Comparison of ENCODE assay signal across 11 cellular contexts in the genomic region with DNA sequence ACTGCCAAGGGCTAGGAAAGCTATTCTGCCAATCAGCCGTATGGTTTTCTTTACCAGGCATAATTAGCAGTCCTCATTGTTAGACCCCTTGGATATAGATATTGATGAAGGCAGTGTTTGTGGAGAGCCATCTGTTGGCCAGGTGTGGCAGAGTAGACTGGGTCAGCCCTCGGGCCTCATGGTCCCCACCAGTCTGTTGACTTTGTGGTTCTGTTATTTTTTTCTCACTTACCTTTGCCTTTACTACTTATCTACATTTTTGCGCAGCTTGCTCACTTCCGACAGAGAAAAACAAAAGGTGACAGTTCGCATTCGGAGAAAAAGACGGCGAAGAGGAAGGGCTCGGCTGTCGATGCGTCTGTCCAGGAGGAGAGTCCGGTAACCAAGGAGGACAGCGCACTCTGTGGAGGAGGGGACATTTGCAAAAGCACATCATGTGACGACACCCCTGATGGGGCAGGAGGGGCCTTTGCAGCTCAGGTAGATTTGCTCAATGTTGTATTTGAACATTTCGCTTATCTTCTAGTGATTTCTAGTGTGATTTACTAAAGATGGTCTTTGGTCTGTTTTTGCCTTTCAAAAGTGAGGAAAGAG. TPM values are rescaled to one million over a fixed set of nuclear protein-coding genes. Genes with fewer than 3 reads are reported as not detected.
DNase-seq lines count a peak whose midpoint lies in the region; ATAC-seq, FAIRE-seq and TF ChIP-seq lines count a peak whose summit lies in the region.
"Had no signal": no experiment of that assay in that cellular context is flagged by ENCODE, and none has a peak within 500 bp of the region (broad histone marks: within the 10 kb centered on the region; RNA-seq: fewer than 3 reads in every experiment).

No MANE protein-coding gene starts in this region.

- no peaks in the 10 kb centered on the region for H3K27me3 ChIP-seq in MG63
- no peaks in the 10 kb centered on the region for H3K27me3 ChIP-seq in GM12878 (replicated peaks in 1 of 2; ENCODE audit: control insufficient read depth in 2 of 2, insufficient read depth in 2 of 2, low read length in 1 of 2)
- no peaks in the 10 kb centered on the region for H3K27me3 ChIP-seq in osteoblast (ENCODE audit: insufficient read depth, low read length)
- H3K27me3 ChIP-seq: heart left ventricle, ovary had no signal

- H3K4me1 ChIP-seq in GM12878 (ENCODE audit: control insufficient read depth, insufficient read depth, low read length), result peaks cover 3% of the 10 kb centered on the region
- H3K4me1 ChIP-seq in osteoblast (ENCODE audit: insufficient read depth, low read length), result peaks cover 22% of the 10 kb centered on the region

- no peak overlapping the region for H2AFZ ChIP-seq in GM12878 (ENCODE audit: control insufficient read depth, low read depth, low read length)
- H2AFZ ChIP-seq in osteoblast (ENCODE audit: low read length), result no peak overlapping the region

- WGBS in GM12878 (ENCODE audit: insufficient coverage, insufficient replicate concordance, low lambda C conversion rate, missing lambda C conversion rate), result 90% methylated on average over 15 of the region's 15 CpGs

- no peak for TF ChIP-seq RAD21 in GM12878 (IDR thresholded peaks at IDR 0.05; ENCODE audit: insufficient read depth, low read depth, low read length)

- DNase-seq in NCI-H1417 (lab: John Stamatoyannopoulos, UW) (peak in 2 of 3 experiments; percentile 19 to 70), NCI-H1417 treated with DMSO at 0.1 percent for 48 hours (lab: John Stamatoyannopoulos, UW) (no peak), MG63 (no peak), GM12878 (ENCODE audit: low read depth, low spot score) (no peak), osteoblast (ENCODE audit: insufficient read length, low spot score, missing footprints) (peak; percentile 52), HPDE6-E6E7 (ENCODE audit: extremely low spot score) (no peak), NCI-H2171 (lab: John Stamatoyannopoulos, UW) (no peak)
- DNase-seq in stimulated activated CD4-positive, alpha-beta T cell treated with anti-CD3 and anti-CD28 coated beads, Interleukin-4, amount 100 ng/mL, for 24 hours, result no peak
- DNase-seq: aorta, heart left ventricle, ovary had no signal

- SMC1A ChIA-PET in GM12878 (lab: Charles Lee; ENCODE audit: uncharacterized antibody, unreplicated experiment), result interaction anchor here (0.7 to 1.7 kb wide), 17 partner anchors 9 to 183 kb away, joined by 3 to 12 read pairs (median 4); a partner anchor contains a TSS

- no peak for TF ChIP-seq POLR2A in GM12878 (IDR thresholded peaks at IDR 0.05; ENCODE audit: low read depth, low read length)

- RAD21 ChIA-PET in GM12878 (lab: Charles Lee; ENCODE audit: unreplicated experiment), result interaction anchor here (0.7 to 2.6 kb wide), 10 partner anchors 12 to 282 kb away, joined by 3 to 17 read pairs (median 4); a partner anchor contains a TSS

- FAIRE-seq in GM12878 (lab: Jason Lieb, UNC), result no peak

- H3K79me2 ChIP-seq in GM12878 (ENCODE audit: control insufficient read depth, insufficient read depth, low read length), result peaks cover 47% of the 10 kb centered on the region
- H3K79me2 ChIP-seq in osteoblast (ENCODE audit: insufficient read depth, low read length), result peaks cover 75% of the 10 kb centered on the region

- H3K27ac ChIP-seq in GM12878 (ENCODE audit: control insufficient read depth, insufficient read depth) (no peak overlapping the region), osteoblast (ENCODE audit: low read depth, low read length) (no peak overlapping the region)

- in situ Hi-C loops in GM12878 (cut with MboI), result no loop called here

- H3K36me3 ChIP-seq in MG63 (peaks cover 70% of the 10 kb centered on the region), GM12878 (ENCODE audit: control insufficient read depth in 2 of 2, insufficient read depth in 2 of 2, low read length in 1 of 2) (peaks cover 2 to 7% of the 10 kb centered on the region in 2 experiments), osteoblast (ENCODE audit: insufficient read depth, low read length) (peaks cover 20% of the 10 kb centered on the region)
- H3K36me3 ChIP-seq: ovary had no signal

- TF ChIP-seq CTCF in GM12878 (IDR thresholded peaks at IDR 0.05 in 2 of 3, conservative IDR thresholded peaks at IDR 0.05 in 1 of 3; ENCODE audit: control insufficient read depth in 2 of 3, extremely low read depth in 1 of 3, insufficient read depth in 1 of 3, low read depth in 3 of 3, low read length in 3 of 3) (peak in 2 of 3 experiments; percentile 7 to 25; a peak in 2 of 6 replicates), osteoblast (IDR thresholded peaks at IDR 0.05; ENCODE audit: extremely low read depth, low read depth, low read length) (no peak)

- CTCF ChIA-PET in GM12878 (lab: Yijun Ruan, JAX), result interaction anchor here (0.8 to 1.9 kb wide), 18 partner anchors 12 to 356 kb away, joined by 3 to 23 read pairs (median 5); a partner anchor contains a TSS

- no peaks in the 10 kb centered on the region for H3K9me3 ChIP-seq in MG63
- no peaks in the 10 kb centered on the region for H3K9me3 ChIP-seq in GM12878 (replicated peaks; ENCODE audit: control insufficient read depth, insufficient read depth, low read length)
- H3K9me3 ChIP-seq in osteoblast (ENCODE audit: low read depth, low read length), result no peaks in the 10 kb centered on the region
- H3K9me3 ChIP-seq: heart left ventricle, ovary had no signal

- peak overlapping the region; percentile 62; the same call in 1 of the 2 replicates for H3K4me2 ChIP-seq in GM12878 (ENCODE audit: control insufficient read depth, insufficient read depth)
- H3K4me2 ChIP-seq in osteoblast (ENCODE audit: insufficient read depth, low read length), result no peak overlapping the region

- TSS peak; percentile 62 for BruUV-seq in GM12878 (replicated peaks; lab: Mats Ljungman, UMichigan)

- POLR2A ChIA-PET in GM12878 (lab: Charles Lee), result interaction anchor here (1.1 to 1.4 kb wide), 3 partner anchors 43 to 132 kb away, joined by 7 read pairs; a partner anchor contains a TSS

- intact Hi-C loops in GM12878 (cut with micrococcal nuclease; ENCODE audit: unreplicated experiment), result no loop called here

- no peak overlapping the region for H3K9ac ChIP-seq in GM12878 (ENCODE audit: control insufficient read depth, insufficient read depth, low read length)

- H4K20me1 ChIP-seq in GM12878 (ENCODE audit: control insufficient read depth, insufficient read depth) (no peaks in the 10 kb centered on the region), osteoblast (ENCODE audit: insufficient read depth, low read length) (peaks cover 3% of the 10 kb centered on the region)

- no peak for TF ChIP-seq EP300 in GM12878 (IDR thresholded peaks at IDR 0.05; ENCODE audit: borderline replicate concordance in 1 of 2, control insufficient read depth in 1 of 2, low read depth in 2 of 2, low read length in 2 of 2)

- peak overlapping the region; percentile 99 for H3K4me3 ChIP-seq in MG63
- 0 out of 2 replicates have a peak overlapping the region, but pooled peaks have one; percentile 36 for H3K4me3 ChIP-seq in GM12878
- H3K4me3 ChIP-seq in osteoblast (ENCODE audit: insufficient read depth, low read length), result no peak overlapping the region
- H3K4me3 ChIP-seq: ovary had no signal

- no peak for ATAC-seq in GM12878
- ATAC-seq: heart left ventricle had no signal

RNA-seq across cellular contexts. Expression of a gene that starts 2.3 kb away (rescaled TPM):
- 51.7 and 57.0 TPM in 2 replicates for total RNA-seq in MG63 (2014; rRNA removed; shearing (Covaris generic); ENCODE audit: low replicate concordance)
- 102 and 117 TPM in 2 replicates for total RNA-seq in GM12878 (2013; cell fraction: nucleolus; rRNA removed)
- total RNA-seq in GM12878 (2014; rRNA removed) (21.9 and 22.1 TPM in 2 replicates), GM12878 (2014; rRNA removed; fragmentation: Illumina TruSeq; extraction: Trizol) (15.3 and 17.1 TPM in 2 replicates), GM12878 (2021) (33.0 and 35.4 TPM in 2 replicates), osteoblast (19.2 and 23.0 TPM in 2 replicates)
- polyA plus RNA-seq in GM12878 (2011; ENCODE audit: low read depth), result 19.1 TPM
- polyA plus RNA-seq in GM12878 (2011; rRNA removed) (11.3 and 11.5 TPM in 2 replicates), GM12878 (2014; fragmentation: Illumina TruSeq; extraction: Trizol) (7.4 and 18.9 TPM in 2 replicates), GM12878 (2014; fragmentation: Nextera tagmentation; extraction: Ambion mirVana) (1 to 10 TPM; 2.9 to 6.0 TPM), GM12878 (2014; rRNA removed) (25.4 and 35.1 TPM in 2 replicates), GM12878 (2016; fragmentation: Nextera tagmentation; extraction: Ambion mirVana) (10 to 100 TPM; 39.2 to 39.6 TPM)
- 10.0 and 12.0 TPM in 2 replicates for polyA plus RNA-seq in GM12878 (2011; cell fraction: cytosol; rRNA removed)
- 65.9 and 71.0 TPM in 2 replicates for polyA plus RNA-seq in GM12878 (2011; cell fraction: nucleus; rRNA removed)
- 16.9 and 23.8 TPM in 2 replicates for polyA plus RNA-seq in GM12878 (2012)
- polyA minus RNA-seq in GM12878 (2011; rRNA and poly(A)+ RNA removed), result 40.6 and 78.3 TPM in 2 replicates
- polyA minus RNA-seq in GM12878 (2011; cell fraction: cytosol; rRNA and poly(A)+ RNA removed), result 10.3 and 13.7 TPM in 2 replicates
- polyA minus RNA-seq in GM12878 (2011; cell fraction: nucleus; rRNA and poly(A)+ RNA removed), result 19.9 and 39.3 TPM in 2 replicates

RNA-seq across cellular contexts. Expression of a gene that starts 2.5 kb away (rescaled TPM):
- total RNA-seq in MG63 (2014; rRNA removed; shearing (Covaris generic); ENCODE audit: low replicate concordance), result 3.0 and 4.7 TPM in 2 replicates
- total RNA-seq in GM12878 (2013; cell fraction: nucleolus; rRNA removed), result 39.5 and 45.3 TPM in 2 replicates
- total RNA-seq in GM12878 (2014; rRNA removed), result 14.4 and 16.2 TPM in 2 replicates
- 6.7 and 7.3 TPM in 2 replicates for total RNA-seq in GM12878 (2014; rRNA removed; fragmentation: Illumina TruSeq; extraction: Trizol)
- total RNA-seq in GM12878 (2021), result 17.9 and 22.3 TPM in 2 replicates
- polyA plus RNA-seq in GM12878 (2011; ENCODE audit: low read depth), result 1.8 TPM
- 4.9 and 6.4 TPM in 2 replicates for polyA plus RNA-seq in GM12878 (2011; rRNA removed)
- polyA plus RNA-seq in GM12878 (2011; cell fraction: cytosol; rRNA removed), result 9.2 and 14.2 TPM in 2 replicates
- polyA plus RNA-seq in GM12878 (2011; cell fraction: nucleus; rRNA removed), result 50.5 and 63.4 TPM in 2 replicates
- polyA plus RNA-seq in GM12878 (2012), result 7.9 and 9.3 TPM in 2 replicates
- 1.3 and 6.7 TPM in 2 replicates for polyA plus RNA-seq in GM12878 (2014; fragmentation: Illumina TruSeq; extraction: Trizol)
- polyA plus RNA-seq in GM12878 (2014; fragmentation: Nextera tagmentation; extraction: Ambion mirVana), result 1 to 10 TPM; 1.1 TPM
- 21.6 and 28.2 TPM in 2 replicates for polyA plus RNA-seq in GM12878 (2014; rRNA removed)
- polyA plus RNA-seq in GM12878 (2016; fragmentation: Nextera tagmentation; extraction: Ambion mirVana), result 10 to 100 TPM; 18.8 to 20.2 TPM
- 9.7 and 17.1 TPM in 2 replicates for polyA minus RNA-seq in GM12878 (2011; rRNA and poly(A)+ RNA removed)
- 4.8 and 5.9 TPM in 2 replicates for polyA minus RNA-seq in GM12878 (2011; cell fraction: cytosol; rRNA and poly(A)+ RNA removed)
- 22.1 and 38.8 TPM in 2 replicates for polyA minus RNA-seq in GM12878 (2011; cell fraction: nucleus; rRNA and poly(A)+ RNA removed)
- total RNA-seq in osteoblast, result 2.2 and 3.2 TPM in 2 replicates

RNA-seq across cellular contexts. Expression of a gene that starts 40.1 kb away (rescaled TPM):
- total RNA-seq in MG63 (2014; rRNA removed; shearing (Covaris generic); ENCODE audit: low replicate concordance), result 42.8 and 55.8 TPM in 2 replicates
- total RNA-seq in GM12878 (2013; cell fraction: nucleolus; rRNA removed), result 26.3 and 29.9 TPM in 2 replicates
- total RNA-seq in GM12878 (2014; rRNA removed) (16.7 and 18.1 TPM in 2 replicates), GM12878 (2014; rRNA removed; fragmentation: Illumina TruSeq; extraction: Trizol) (16.5 and 16.9 TPM in 2 replicates), GM12878 (2021) (13.2 and 13.8 TPM in 2 replicates), osteoblast (12.4 and 18.8 TPM in 2 replicates)
- polyA plus RNA-seq in GM12878 (2011; ENCODE audit: low read depth), result 16.6 TPM
- polyA plus RNA-seq in GM12878 (2011; rRNA removed) (31.1 and 38.1 TPM in 2 replicates), GM12878 (2014; fragmentation: Illumina TruSeq; extraction: Trizol) (18.9 and 22.1 TPM in 2 replicates), GM12878 (2014; fragmentation: Nextera tagmentation; extraction: Ambion mirVana) (10 to 100 TPM in 1 of 2 experiments, 1 to 10 TPM in 1; 6.5 to 11.3 TPM), GM12878 (2014; rRNA removed) (27.1 and 31.4 TPM in 2 replicates), GM12878 (2016; fragmentation: Nextera tagmentation; extraction: Ambion mirVana) (10 to 100 TPM; 20.2 to 20.9 TPM)
- 18.4 and 21.1 TPM in 2 replicates for polyA plus RNA-seq in GM12878 (2011; cell fraction: cytosol; rRNA removed)
- polyA plus RNA-seq in GM12878 (2011; cell fraction: nucleus; rRNA removed), result 19.4 and 23.3 TPM in 2 replicates
- polyA plus RNA-seq in GM12878 (2012), result 20.8 and 20.9 TPM in 2 replicates
- 11.4 and 12.3 TPM in 2 replicates for polyA minus RNA-seq in GM12878 (2011; rRNA and poly(A)+ RNA removed)
- 5.4 and 5.9 TPM in 2 replicates for polyA minus RNA-seq in GM12878 (2011; cell fraction: cytosol; rRNA and poly(A)+ RNA removed)
- 12.5 and 13.5 TPM in 2 replicates for polyA minus RNA-seq in GM12878 (2011; cell fraction: nucleus; rRNA and poly(A)+ RNA removed)

RNA-seq across cellular contexts. Expression of a gene that starts 40.8 kb away (rescaled TPM):
- 76.0 and 108 TPM in 2 replicates for total RNA-seq in MG63 (2014; rRNA removed; shearing (Covaris generic); ENCODE audit: low replicate concordance)
- 241 and 252 TPM in 2 replicates for total RNA-seq in GM12878 (2013; cell fraction: nucleolus; rRNA removed)
- total RNA-seq in GM12878 (2014; rRNA removed) (53.8 and 53.9 TPM in 2 replicates), GM12878 (2014; rRNA removed; fragmentation: Illumina TruSeq; extraction: Trizol) (32.4 and 39.7 TPM in 2 replicates), GM12878 (2021) (94.3 and 95.7 TPM in 2 replicates), osteoblast (63.6 and 64.8 TPM in 2 replicates)
- polyA plus RNA-seq in GM12878 (2011; ENCODE audit: low read depth), result 28.0 TPM
- polyA plus RNA-seq in GM12878 (2011; rRNA removed) (42.3 and 45.3 TPM in 2 replicates), GM12878 (2014; fragmentation: Illumina TruSeq; extraction: Trizol) (34.3 and 39.3 TPM in 2 replicates), GM12878 (2014; fragmentation: Nextera tagmentation; extraction: Ambion mirVana) (1 to 10 TPM; 6.1 to 8.8 TPM), GM12878 (2014; rRNA removed) (48.6 and 54.6 TPM in 2 replicates), GM12878 (2016; fragmentation: Nextera tagmentation; extraction: Ambion mirVana) (10 to 100 TPM; 54.5 to 64.6 TPM)
- polyA plus RNA-seq in GM12878 (2011; cell fraction: cytosol; rRNA removed), result 53.3 and 76.7 TPM in 2 replicates
- polyA plus RNA-seq in GM12878 (2011; cell fraction: nucleus; rRNA removed), result 140 and 149 TPM in 2 replicates
- 42.7 and 46.1 TPM in 2 replicates for polyA plus RNA-seq in GM12878 (2012)
- 54.7 and 88.0 TPM in 2 replicates for polyA minus RNA-seq in GM12878 (2011; rRNA and poly(A)+ RNA removed)
- polyA minus RNA-seq in GM12878 (2011; cell fraction: cytosol; rRNA and poly(A)+ RNA removed), result 58.8 and 74.2 TPM in 2 replicates
- 94.2 and 133 TPM in 2 replicates for polyA minus RNA-seq in GM12878 (2011; cell fraction: nucleus; rRNA and poly(A)+ RNA removed)

Comparison
In these comparisons a context has a peak if more than half of its experiments do, and no peak if none do; other contexts are left out.
1. DNase-seq: peak in NCI-H1417 (2 of 3) and osteoblast (single experiment); none in NCI-H1417 treated with DMSO at 0.1 percent for 48 hours (single experiment), MG63 (single experiment), GM12878 (single experiment), stimulated activated CD4-positive, alpha-beta T cell treated with anti-CD3 and anti-CD28 coated beads, Interleukin-4, amount 100 ng/mL, for 24 hours (single experiment), HPDE6-E6E7 (single experiment) and NCI-H2171 (single experiment).